ENCODE assay signal across 8 cellular contexts in genomic region chr19:1360818-1361461, GRCh38.
DNase-seq lines count a peak whose midpoint lies in the region; ATAC-seq and TF ChIP-seq lines count a peak whose summit lies in the region.

No MANE protein-coding gene starts in this region.

- H3K4me3 ChIP-seq in HUES48 (ENCODE audit: low read depth, low read length) (no peak overlapping the region), astrocyte of the cerebellum (ENCODE audit: low read depth, low read length) (peak overlapping the region; percentile 38), iPS-20b (ENCODE audit: low read length) (0 out of 2 replicates have a peak overlapping the region, but pooled peaks have one; percentile 22)

- H3K9ac ChIP-seq in HUES48 (ENCODE audit: low read depth, low read length) (no peak overlapping the region), iPS-20b (ENCODE audit: low read depth, low read length) (no peak overlapping the region)

- H3K9me3 ChIP-seq in HUES48 (ENCODE audit: control insufficient read depth, insufficient read depth, low read length): no peaks in the 10 kb centered on the region
- H3K9me3 ChIP-seq in iPS-20b (ENCODE audit: insufficient read depth, low read depth, low read length): no peaks in the 10 kb centered on the region

- peaks cover 49% of the 10 kb centered on the region for H3K4me1 ChIP-seq in HUES48 (ENCODE audit: control insufficient read depth, insufficient read depth, low read length)
- peaks cover 28% of the 10 kb centered on the region for H3K4me1 ChIP-seq in iPS-20b (ENCODE audit: insufficient read depth, low read length)

- H3K27ac ChIP-seq in HUES48 (ENCODE audit: low read depth, low read length): peak overlapping the region; percentile 55
- H3K27ac ChIP-seq in iPS-20b (ENCODE audit: low read length): no peak overlapping the region
- peak overlapping the region; percentile 84 for H3K27ac ChIP-seq in substantia nigra (ENCODE audit: low read depth, low read length, poor library complexity, severe bottlenecking)

- H3K36me3 ChIP-seq in HUES48 (ENCODE audit: control insufficient read depth, insufficient read depth, low read length) (peaks cover 84% of the 10 kb centered on the region), iPS-20b (ENCODE audit: insufficient read depth, low read depth, low read length) (peaks cover 90% of the 10 kb centered on the region)

- ATAC-seq in HG03432 (IDR thresholded peaks at IDR 0.05; ENCODE audit: unreplicated experiment): no peak
- no peak for ATAC-seq in GM19328 (IDR thresholded peaks at IDR 0.05; ENCODE audit: unreplicated experiment)
- ATAC-seq in GM19023 (IDR thresholded peaks at IDR 0.05; ENCODE audit: unreplicated experiment): no peak

- TF ChIP-seq CTCF in astrocyte of the cerebellum (IDR thresholded peaks at IDR 0.05; ENCODE audit: low read depth, low read length, missing control alignments): no peak

- H3K27me3 ChIP-seq in HUES48 (ENCODE audit: control insufficient read depth, insufficient read depth, low read length) (no peaks in the 10 kb centered on the region), iPS-20b (ENCODE audit: insufficient read depth, low read length) (no peaks in the 10 kb centered on the region)

- in situ Hi-C loops in astrocyte of the cerebellum (cut with HindIII; ENCODE audit: low sequenced_read_pairs): no loop called here

- DNase-seq in astrocyte of the cerebellum (ENCODE audit: low read depth) (peak; percentile 70), substantia nigra (lab: John Stamatoyannopoulos, UW) (peak; percentile 28 to 94 (median 78)), T-helper 2 cell (no peak)

Comparison
In these comparisons a context has a peak if more than half of its experiments do, and no peak if none do; other contexts are left out.
1. DNase-seq: peak in astrocyte of the cerebellum (single experiment) and substantia nigra (49 of 49); none in T-helper 2 cell (0 of 5).